In genomic region chr7:97117372-97118188, GRCh38 we compare ENCODE assay signal across 8 cellular contexts. TPM values are rescaled to one million over a fixed set of nuclear protein-coding genes. Genes with fewer than 3 reads are reported as not detected.
DNase-seq lines count a peak whose midpoint lies in the region; ATAC-seq, FAIRE-seq and TF ChIP-seq lines count a peak whose summit lies in the region.

Gene SDHAF3 (plus strand): TSS chr7:97117698. CDS start chr7:97117724, 26 bp downstream.

- no peaks in the 10 kb centered on the region for H3K36me3 ChIP-seq in mammary epithelial cell (ENCODE audit: insufficient read depth, low read length)
- H3K36me3 ChIP-seq in iPS-20b (ENCODE audit: insufficient read depth, low read depth, low read length), result no peaks in the 10 kb centered on the region
- H3K36me3 ChIP-seq in small intestine (ENCODE audit: control insufficient read depth in 2 of 2, insufficient read depth in 2 of 2, low read length in 2 of 2), result no peaks in the 10 kb centered on the region

- CTCF ChIA-PET in AG04450 (lab: Charles Lee), result interaction anchor here (0.5 to 4.4 kb wide), 15 partner anchors 8 to 1042 kb away, joined by 3 to 23 read pairs (median 4); no protein-coding TSS in a partner anchor
- CTCF ChIA-PET in mammary epithelial cell (lab: Charles Lee; ENCODE audit: low non-redundant PET), result interaction anchor here (0.6 to 0.9 kb wide), 3 partner anchors 17 to 1135 kb away, joined by 3 to 5 read pairs (median 4); no protein-coding TSS in a partner anchor

- H3K27me3 ChIP-seq in AG04450 (ENCODE audit: control insufficient read depth, insufficient read depth, low read length), result no peaks in the 10 kb centered on the region
- no peaks in the 10 kb centered on the region for H3K27me3 ChIP-seq in mammary epithelial cell (ENCODE audit: insufficient read depth, low read length)
- H3K27me3 ChIP-seq in iPS-20b (ENCODE audit: insufficient read depth, low read length), result no peaks in the 10 kb centered on the region
- no peaks in the 10 kb centered on the region for H3K27me3 ChIP-seq in small intestine (ENCODE audit: control insufficient read depth in 2 of 2, insufficient read depth in 2 of 2, low read length in 2 of 2)

- 1% methylated on average over 29 of the region's 59 CpGs for WGBS in mammary epithelial cell (ENCODE audit: low coverage, missing lambda C conversion rate)
- WGBS in small intestine, 3 donors, result 0% methylated on average over 59 of the region's 59 CpGs

- TF ChIP-seq CTCF in AG04450 (IDR thresholded peaks at IDR 0.05; ENCODE audit: low read depth, low read length), result 0 out of 2 replicates have a peak, but pooled peaks have one; percentile 12
- TF ChIP-seq CTCF in VCaP (conservative IDR thresholded peaks at IDR 0.05), result no peak; the same call in 1 of the 2 replicates
- no peak for TF ChIP-seq CTCF in mammary epithelial cell (conservative IDR thresholded peaks at IDR 0.05 in 1 of 2, IDR thresholded peaks at IDR 0.05 in 1 of 2; ENCODE audit: extremely low read depth in 1 of 2, insufficient read depth in 1 of 2, low read depth in 1 of 2, low read length in 2 of 2)

- H2AFZ ChIP-seq in mammary epithelial cell (ENCODE audit: low read depth, low read length), result peak within 1 kb of the TSS; percentile 98

- peak within 1 kb of the TSS; percentile 97 for H3K4me3 ChIP-seq in AG04450 (ENCODE audit: low read depth, low read length)
- H3K4me3 ChIP-seq in mammary epithelial cell (replicated peaks in 1 of 3; ENCODE audit: insufficient read depth in 1 of 3, low read depth in 2 of 3, low read length in 3 of 3), result peak within 1 kb of the TSS; percentile 60 to 87 (median 76)
- H3K4me3 ChIP-seq in iPS-20b (ENCODE audit: low read length), result peak within 1 kb of the TSS; percentile 86
- H3K4me3 ChIP-seq in small intestine (ENCODE audit: low read depth in 1 of 2, low read length in 2 of 2), result peak within 1 kb of the TSS; percentile 58 to 66

- H4K20me1 ChIP-seq in mammary epithelial cell (ENCODE audit: insufficient read depth, low read length), result no peaks in the 10 kb centered on the region

- H3K27ac ChIP-seq in AG04450 (ENCODE audit: low read depth, low read length), result peak within 1 kb of the TSS; percentile 72
- peak within 1 kb of the TSS; percentile 88 for H3K27ac ChIP-seq in VCaP
- peak within 1 kb of the TSS; percentile 52 for H3K27ac ChIP-seq in mammary epithelial cell (ENCODE audit: insufficient read depth, low read depth, low read length)
- peak within 1 kb of the TSS; percentile 88 for H3K27ac ChIP-seq in iPS-20b (ENCODE audit: low read length)
- peak within 1 kb of the TSS; percentile 52 to 91 for H3K27ac ChIP-seq in small intestine (ENCODE audit: low read depth in 1 of 2, low read length in 1 of 2)

- TSS peak; percentile 51 for BruUV-seq in mammary epithelial cell (replicated peaks; lab: Mats Ljungman, UMichigan)

- H3K9me3 ChIP-seq in AG04450 (ENCODE audit: control insufficient read depth, insufficient read depth, low read length) (no peaks in the 10 kb centered on the region), mammary epithelial cell (replicated peaks; ENCODE audit: insufficient read depth, low read length) (no peaks in the 10 kb centered on the region), iPS-20b (ENCODE audit: insufficient read depth, low read depth, low read length) (no peaks in the 10 kb centered on the region), small intestine (ENCODE audit: control insufficient read depth, low read depth) (no peaks in the 10 kb centered on the region)

- intact Hi-C loops in mammary epithelial cell (cut with micrococcal nuclease), result no loop called here

- POLR2A ChIA-PET in AG04450 (lab: Yijun Ruan, JAX), result interaction anchor here (0.6 to 1.5 kb wide), 4 partner anchors 463 to 755 kb away, joined by 3 to 6 read pairs (median 4); partner anchors contain the start of gene ASNS

- peaks cover 39% of the 10 kb centered on the region for H3K79me2 ChIP-seq in mammary epithelial cell (ENCODE audit: insufficient read depth, low read length)

- H3K4me1 ChIP-seq in mammary epithelial cell (ENCODE audit: insufficient read depth, low read length), result no peaks in the 10 kb centered on the region
- peaks cover 3% of the 10 kb centered on the region; the same call in 1 of the 2 replicates for H3K4me1 ChIP-seq in iPS-20b (ENCODE audit: insufficient read depth, low read length)
- H3K4me1 ChIP-seq in small intestine (ENCODE audit: control insufficient read depth in 2 of 2, insufficient read depth in 1 of 2, low read depth in 1 of 2, low read length in 1 of 2), result no peaks in the 10 kb centered on the region

- DNase-seq in AG04450 (ENCODE audit: low read depth, low spot score), result peak; percentile 96
- peak; percentile 95 for DNase-seq in NCI-H2196 treated with DMSO at 0.1 percent for 48 hours (lab: John Stamatoyannopoulos, UW; ENCODE audit: unreplicated experiment)
- peak; percentile 95 for DNase-seq in mammary epithelial cell
- DNase-seq in small intestine, result peak; percentile 98

- dilution Hi-C loops in mammary epithelial cell (cut with HindIII; ENCODE audit: low sequenced_read_pairs), result no loop called here

- ATAC-seq in GM18870 (IDR thresholded peaks at IDR 0.05; ENCODE audit: unreplicated experiment), result peak; percentile 82
- ATAC-seq in HG03135 (IDR thresholded peaks at IDR 0.05; ENCODE audit: unreplicated experiment), result peak; percentile 93

- in situ Hi-C loops in mammary epithelial cell (cut with MboI; ENCODE audit: low sequenced_read_pairs in 2 of 2), result loop anchor here in 1 of 2 donors (10.0 kb wide), 1 partner anchor 727 kb away; no protein-coding TSS in a partner anchor

- no peak for FAIRE-seq in small intestine (lab: Jason Lieb, UNC)

- H3K4me2 ChIP-seq in mammary epithelial cell (ENCODE audit: insufficient read depth, low read depth, low read length), result peak within 1 kb of the TSS; percentile 65

- H3K9ac ChIP-seq in mammary epithelial cell (ENCODE audit: insufficient read depth, low read length), result peak within 1 kb of the TSS; percentile 72
- H3K9ac ChIP-seq in iPS-20b (ENCODE audit: low read depth, low read length), result peak within 1 kb of the TSS; percentile 94

RNA-seq across cellular contexts. Expression of gene SDHAF3, which starts in this region (rescaled TPM):
- polyA plus RNA-seq in AG04450 (2011; rRNA removed), result 9.2 and 13.7 TPM in 2 replicates
- polyA minus RNA-seq in AG04450 (2011; rRNA and poly(A)+ RNA removed), result 5.7 and 9.4 TPM in 2 replicates
- 10 to 100 TPM; 10.0 to 21.6 TPM for total RNA-seq in mammary epithelial cell
- 11.1 TPM for polyA plus RNA-seq in mammary epithelial cell
- 5.5 TPM for polyA minus RNA-seq in mammary epithelial cell
- 10 to 100 TPM; 18.9 to 21.0 (median 19.8) TPM for polyA plus RNA-seq in small intestine

Comparison
In these comparisons a context has a peak if more than half of its experiments do, and no peak if none do; other contexts are left out.
1. Peak in every context shown above with its lines: DNase-seq, ATAC-seq, H3K4me3 ChIP-seq and H3K27ac ChIP-seq.